Comparison of ENCODE assay signal across 8 cellular contexts in the genomic region with DNA sequence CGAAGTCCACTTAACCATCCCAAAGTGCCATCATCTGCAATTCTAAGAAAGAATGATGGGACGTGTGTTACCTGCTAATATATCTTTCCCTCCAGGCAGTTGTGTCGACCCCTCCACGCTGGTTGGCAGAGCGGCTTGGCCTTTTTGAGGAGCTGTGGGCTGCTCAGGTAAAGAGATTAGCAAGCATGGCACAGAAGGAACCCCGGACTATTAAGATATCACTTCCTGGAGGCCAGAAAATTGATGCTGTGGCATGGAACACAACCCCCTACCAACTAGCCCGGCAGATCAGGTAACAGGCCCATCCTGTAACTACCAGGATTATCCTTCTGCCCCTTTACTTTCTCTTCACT. TPM values are rescaled to one million over a fixed set of nuclear protein-coding genes. Genes with fewer than 3 reads are reported as not detected.
DNase-seq lines count a peak whose midpoint lies in the region; ATAC-seq lines count a peak whose summit lies in the region.

No MANE protein-coding gene starts in this region.

- peaks cover 23% of the 10 kb centered on the region for H3K4me1 Mint-ChIP-seq in activated CD8-positive, alpha-beta T cell treated with anti-CD3 and anti-CD28 coated beads, Interleukin-2, amount 10 ng/mL, durations not matched to agents 7 days and 5 days (ENCODE audit: low read depth)
- H3K4me1 Mint-ChIP-seq in stimulated activated memory B cell treated with anti-CD40 and anti-IgM and Interleukin-4, amounts not matched to agents 10 μg/mL and 1 μg/mL and 100 μg/mL, for 72 hours = peaks cover 26% of the 10 kb centered on the region

- H3K27ac Mint-ChIP-seq in activated CD8-positive, alpha-beta T cell treated with anti-CD3 and anti-CD28 coated beads, Interleukin-2, amount 10 ng/mL, durations not matched to agents 7 days and 5 days = peak overlapping the region; percentile 95
- H3K27ac Mint-ChIP-seq in stimulated activated memory B cell treated with anti-CD40 and anti-IgM and Interleukin-4, amounts not matched to agents 10 μg/mL and 1 μg/mL and 100 μg/mL, for 72 hours = peak overlapping the region; percentile 99

- H3K27me3 Mint-ChIP-seq in activated CD8-positive, alpha-beta T cell treated with anti-CD3 and anti-CD28 coated beads, Interleukin-2, amount 10 ng/mL, durations not matched to agents 7 days and 5 days (ENCODE audit: low read depth) = no peaks in the 10 kb centered on the region
- H3K27me3 Mint-ChIP-seq in stimulated activated memory B cell treated with anti-CD40 and anti-IgM and Interleukin-4, amounts not matched to agents 10 μg/mL and 1 μg/mL and 100 μg/mL, for 72 hours = no peaks in the 10 kb centered on the region

- no CpG with 5 or more reads among the region's 7 CpGs for WGBS in iPS DF 6.9 (ENCODE audit: insufficient coverage, insufficient read length)

- peaks cover 7% of the 10 kb centered on the region; the same call in 1 of the 2 replicates for H3K36me3 ChIP-seq in iPS DF 6.9 (ENCODE audit: control insufficient read depth, insufficient read depth, low read length)

- no peaks in the 10 kb centered on the region for H3K9me3 ChIP-seq in iPS DF 6.9 (ENCODE audit: control insufficient read depth, insufficient read depth, low read length)

- H3K27me3 ChIP-seq in iPS DF 6.9 (ENCODE audit: control insufficient read depth, insufficient read depth, low read length) = no peaks in the 10 kb centered on the region

- CTCF ChIA-PET in activated CD8-positive, alpha-beta T cell treated with anti-CD3 and anti-CD28 coated beads, Interleukin-2, amount 10 ng/mL, durations not matched to agents 7 days and 5 days (lab: Charles Lee) = interaction anchor here (0.6 to 3.1 kb wide), 4 partner anchors 28 to 232 kb away, joined by 3 to 10 read pairs (median 4); partner anchors contain the start of gene FALEC

- no peaks in the 10 kb centered on the region for H3K9me3 Mint-ChIP-seq in activated CD8-positive, alpha-beta T cell treated with anti-CD3 and anti-CD28 coated beads, Interleukin-2, amount 10 ng/mL, durations not matched to agents 7 days and 5 days (ENCODE audit: insufficient read depth)
- no peaks in the 10 kb centered on the region for H3K9me3 Mint-ChIP-seq in stimulated activated memory B cell treated with anti-CD40 and anti-IgM and Interleukin-4, amounts not matched to agents 10 μg/mL and 1 μg/mL and 100 μg/mL, for 72 hours

- no peak overlapping the region for H3K27ac ChIP-seq in iPS DF 6.9 (ENCODE audit: low read length)

- peak overlapping the region; percentile 87 for H3K4me3 Mint-ChIP-seq in activated CD8-positive, alpha-beta T cell treated with anti-CD3 and anti-CD28 coated beads, Interleukin-2, amount 10 ng/mL, durations not matched to agents 7 days and 5 days
- peak overlapping the region; percentile 98 for H3K4me3 Mint-ChIP-seq in stimulated activated memory B cell treated with anti-CD40 and anti-IgM and Interleukin-4, amounts not matched to agents 10 μg/mL and 1 μg/mL and 100 μg/mL, for 72 hours

- peak overlapping the region; percentile 77; the same call in 1 of the 2 replicates for H3K4me3 ChIP-seq in iPS DF 6.9 (ENCODE audit: low read length)

- ATAC-seq in activated CD8-positive, alpha-beta T cell treated with anti-CD3 and anti-CD28 coated beads, Interleukin-2, amount 10 ng/mL, durations not matched to agents 7 days and 5 days = no peak
- ATAC-seq in stimulated activated memory B cell treated with anti-CD40 and anti-IgM and Interleukin-4, amounts not matched to agents 10 μg/mL and 1 μg/mL and 100 μg/mL, for 72 hours = no peak

- DNase-seq in DMS 273 (lab: John Stamatoyannopoulos, UW; ENCODE audit: unreplicated experiment) (peak; percentile 95), DMS 273 treated with DMSO at 0.1 percent for 48 hours (lab: John Stamatoyannopoulos, UW) (no peak), iPS DF 6.9 (ENCODE audit: low read depth, low spot score) (no peak), nucleus accumbens (lab: John Stamatoyannopoulos, UW) (no peak), DMS153 treated with DMSO at 0.1 percent for 48 hours (lab: John Stamatoyannopoulos, UW; ENCODE audit: unreplicated experiment) (no peak)
- no peak for DNase-seq in activated CD8-positive, alpha-beta T cell treated with anti-CD3 and anti-CD28 coated beads, Interleukin-2, amount 10 ng/mL, durations not matched to agents 7 days and 5 days
- no peak for DNase-seq in effector CD4-positive, alpha-beta T cell

- peaks cover 21% of the 10 kb centered on the region for H3K36me3 Mint-ChIP-seq in activated CD8-positive, alpha-beta T cell treated with anti-CD3 and anti-CD28 coated beads, Interleukin-2, amount 10 ng/mL, durations not matched to agents 7 days and 5 days (ENCODE audit: low read depth)
- H3K36me3 Mint-ChIP-seq in stimulated activated memory B cell treated with anti-CD40 and anti-IgM and Interleukin-4, amounts not matched to agents 10 μg/mL and 1 μg/mL and 100 μg/mL, for 72 hours = peaks cover 36% of the 10 kb centered on the region

- POLR2A ChIA-PET in activated CD8-positive, alpha-beta T cell treated with anti-CD3 and anti-CD28 coated beads, Interleukin-2, amount 10 ng/mL, durations not matched to agents 7 days and 5 days (lab: Charles Lee) = interaction anchor here (1.1 to 1.6 kb wide), 4 partner anchors 11 to 73 kb away, joined by 3 to 8 read pairs (median 6); partner anchors contain the start of gene FALEC

- no peaks in the 10 kb centered on the region for H3K4me1 ChIP-seq in iPS DF 6.9 (ENCODE audit: control insufficient read depth, insufficient read depth, low read length)

RNA-seq across cellular contexts. Expression of gene TARS2, which starts 0.5 kb away (rescaled TPM):
- total RNA-seq in activated CD8-positive, alpha-beta T cell treated with anti-CD3 and anti-CD28 coated beads, Interleukin-2, amount 10 ng/mL, durations not matched to agents 7 days and 5 days = 10 to 100 TPM; 29.8 to 33.7 TPM

RNA-seq across cellular contexts. Expression of gene ECM1, which starts 20.2 kb away (rescaled TPM):
- under 1 TPM; 0.71 to 0.78 TPM for total RNA-seq in activated CD8-positive, alpha-beta T cell treated with anti-CD3 and anti-CD28 coated beads, Interleukin-2, amount 10 ng/mL, durations not matched to agents 7 days and 5 days

RNA-seq across cellular contexts. Expression of gene FALEC, which starts 27.8 kb away (rescaled TPM):
- total RNA-seq in activated CD8-positive, alpha-beta T cell treated with anti-CD3 and anti-CD28 coated beads, Interleukin-2, amount 10 ng/mL, durations not matched to agents 7 days and 5 days = not detected
